Comparison of ENCODE assay signal across 32 cellular contexts in genomic region chrX:1221296-1221845, GRCh38. TPM values are rescaled to one million over a fixed set of nuclear protein-coding genes. Genes with fewer than 3 reads are reported as not detected.
"Had no signal": no experiment of that assay in that cellular context is flagged by ENCODE, and none has a peak within 500 bp of the region (broad histone marks: within the 10 kb centered on the region; RNA-seq: fewer than 3 reads in every experiment).

No MANE protein-coding gene starts in this region.

- H3K27ac ChIP-seq: brain microvascular endothelial cell, Peyer's patch, WERI-Rb-1 had no signal

- H3K36me3 ChIP-seq: brain microvascular endothelial cell, Peyer's patch, WERI-Rb-1 had no signal

- H3K4me1 Mint-ChIP-seq: central memory CD8-positive, alpha-beta T cell had no signal

- H3K4me1 ChIP-seq: Peyer's patch had no signal

- H3K27me3 Mint-ChIP-seq: activated naive CD8-positive, alpha-beta T cell treated with anti-CD3 and anti-CD28 coated beads for 36 hours; central memory CD8-positive, alpha-beta T cell had no signal

- H3K27ac Mint-ChIP-seq: activated naive CD8-positive, alpha-beta T cell treated with anti-CD3 and anti-CD28 coated beads for 36 hours; activated T-helper 1 cell treated with anti-CD3 and anti-CD28 coated beads, Interleukin-12 subunit alpha, Interleukin-12 subunit beta, Interleukin-2, Interleukin-4 antibody, amounts not matched to agents 30 ng/mL and 10 ng/mL and 1 ng/mL, durations not matched to agents 14 hours and 24 hours and 36 hours had no signal

- H3K27me3 ChIP-seq: brain microvascular endothelial cell, Peyer's patch had no signal

- DNase-seq: activated CD4-positive, alpha-beta T cell treated with anti-CD3 and anti-CD28 coated beads for 1 hour; activated CD4-positive, alpha-beta T cell treated with anti-CD3 and anti-CD28 coated beads for 48 hours; activated CD4-positive, alpha-beta T cell treated with anti-CD3 and anti-CD28 coated beads, Interleukin-2, amount 50 U/mL, for 48 hours; activated CD4-positive, CD25-positive, alpha-beta regulatory T cell; activated CD8-positive, alpha-beta memory T cell treated with anti-CD3 and anti-CD28 coated beads, Interleukin-2, amount 50 U/mL, for 4 hours; activated naive CD4-positive, alpha-beta T cell; activated naive CD4-positive, alpha-beta T cell treated with anti-CD3 and anti-CD28 coated beads, Interleukin-2, amount 50 U/mL, for 16 hours; activated naive CD8-positive, alpha-beta T cell treated with anti-CD3 and anti-CD28 coated beads for 36 hours; activated T-cell treated with anti-CD3 and anti-CD28 coated beads for 4 hours; activated T-cell treated with anti-CD3 and anti-CD28 coated beads, Interleukin-2, amount 50 U/mL, for 4 hours; amniotic stem cell; brain microvascular endothelial cell; Karpas-422; KBM-7; NCI-H1105; NCI-H1417 treated with DMSO at 0.1 percent for 48 hours; NCI-H187 treated with DMSO at 0.1 percent for 48 hours; NCI-H2081; NCI-H345; NCI-H526; NCI-H748 treated with DMSO at 0.1 percent for 48 hours; NK-92 treated with Interleukin-12 subunit alpha and Interleukin-12 subunit beta, amount 100 ng/mL, for 24 hours; PC-3; Right ventricle myocardium superior; RPMI8226; T1000; WERI-Rb-1 had no signal

- H3K4me3 ChIP-seq: Peyer's patch had no signal

- ATAC-seq: activated T-cell treated with anti-CD3 and anti-CD28 coated beads, Interleukin-2, amount 50 U/mL, for 4 hours; PC-3 had no signal

- H3K4me3 Mint-ChIP-seq: activated naive CD8-positive, alpha-beta T cell treated with anti-CD3 and anti-CD28 coated beads for 36 hours; activated T-cell treated with anti-CD3 and anti-CD28 coated beads, Interleukin-2, amount 50 U/mL, for 4 hours; activated T-helper 1 cell treated with anti-CD3 and anti-CD28 coated beads, Interleukin-12 subunit alpha, Interleukin-12 subunit beta, Interleukin-2, Interleukin-4 antibody, amounts not matched to agents 30 ng/mL and 10 ng/mL and 1 ng/mL, durations not matched to agents 14 hours and 24 hours and 36 hours; central memory CD8-positive, alpha-beta T cell had no signal

RNA-seq across cellular contexts. Expression of gene CRLF2, which starts 8.9 kb away (rescaled TPM):
- total RNA-seq: MCF 10A, PC-3, Peyer's patch, Right ventricle myocardium superior had no signal
- polyA plus RNA-seq: aorta had no signal

RNA-seq across cellular contexts. Expression of gene CSF2RA, which starts 47.2 kb away (rescaled TPM):
- total RNA-seq: activated naive CD8-positive, alpha-beta T cell treated with anti-CD3 and anti-CD28 coated beads for 36 hours; MCF 10A had no signal
